17 cellular contexts compared by ENCODE assay signal in genomic region chr19:29268103-29268502, GRCh38. TPM values are rescaled to one million over a fixed set of nuclear protein-coding genes. Genes with fewer than 3 reads are reported as not detected.
DNase-seq lines count a peak whose midpoint lies in the region; ATAC-seq, FAIRE-seq and TF ChIP-seq lines count a peak whose summit lies in the region.
"Had no signal": no experiment of that assay in that cellular context is flagged by ENCODE, and none has a peak within 500 bp of the region (broad histone marks: within the 10 kb centered on the region; RNA-seq: fewer than 3 reads in every experiment).

No MANE protein-coding gene starts in this region.

- H3K36me3 ChIP-seq in HEK293 (ENCODE audit: control insufficient read depth in 2 of 2, insufficient read depth in 1 of 2, low read length in 2 of 2) = no peaks in the 10 kb centered on the region
- peaks cover 0 to 2% of the 10 kb centered on the region in 2 donors for H3K36me3 ChIP-seq in neuronal stem cell (replicated peaks in 1 of 2; ENCODE audit: control insufficient read depth in 2 of 2, insufficient read depth in 2 of 2, low read length in 2 of 2)

- H2BK12ac ChIP-seq in neuronal stem cell (ENCODE audit: low read length) = no peak overlapping the region

- no peak overlapping the region for H2AFZ ChIP-seq in neuronal stem cell (ENCODE audit: low read length)

- no peak overlapping the region for H3K9ac ChIP-seq in neuronal stem cell (ENCODE audit: low read depth, low read length, poor library complexity)

- no peak for ATAC-seq in HG02798 (IDR thresholded peaks at IDR 0.05; ENCODE audit: poor library complexity, unreplicated experiment)
- ATAC-seq: Right ventricle myocardium inferior had no signal

- H3K27me3 ChIP-seq in neuronal stem cell (ENCODE audit: control insufficient read depth in 3 of 3, insufficient read depth in 3 of 3, low read depth in 1 of 3, low read length in 3 of 3) = peaks cover 0 to 16% (median 0%) of the 10 kb centered on the region in 3 experiments

- no CpG with 5 or more reads among the region's 17 CpGs for WGBS in neuronal stem cell (ENCODE audit: extremely low coverage in 2 of 2, insufficient read length in 2 of 2, insufficient replicate concordance in 1 of 2), 2 donors

- CTCF ChIA-PET in HEK293 (lab: Yijun Ruan, JAX) = interaction anchor here (1.3 to 1.6 kb wide), 2 partner anchors 148 to 260 kb away, joined by 5 read pairs; no protein-coding TSS in a partner anchor

- H3K27ac ChIP-seq in HEK293 (ENCODE audit: extremely low read depth, low read depth, low read length) = no peak overlapping the region
- H3K27ac ChIP-seq in coronary artery = no peak overlapping the region
- H3K27ac ChIP-seq in neuronal stem cell (replicated peaks; ENCODE audit: low read length) = no peak overlapping the region

- no peak overlapping the region for H3K14ac ChIP-seq in neuronal stem cell (ENCODE audit: low read length)

- FAIRE-seq in urothelium cell line (lab: Jason Lieb, UNC) (peak; percentile 48), GM19239 (lab: Jason Lieb, UNC) (no peak)

- POLR2A ChIA-PET in HEK293 (lab: Yijun Ruan, JAX) = no interaction called here

- no peak overlapping the region for H2BK120ac ChIP-seq in neuronal stem cell (ENCODE audit: low read depth, low read length)

- H3K4me2 ChIP-seq in neuronal stem cell (ENCODE audit: insufficient read depth, low read length, poor library complexity, severe bottlenecking) = no peak overlapping the region

- peak; percentile 57 for DNase-seq in coronary artery (ENCODE audit: low spot score)
- no peak for DNase-seq in neuronal stem cell (ENCODE audit: low spot score)
- no peak for DNase-seq in urothelium cell line (ENCODE audit: low spot score)
- DNase-seq in DMS 273 treated with DMSO at 0.1 percent for 48 hours (lab: John Stamatoyannopoulos, UW) = no peak
- DNase-seq in GM19239 (ENCODE audit: insufficient read length, low spot score) = no peak
- DNase-seq: CD4-positive, CD25-positive, alpha-beta regulatory T cell; COR-L47; DMS79 treated with DMSO at 0.1 percent for 48 hours; HCEC 1CT; Karpas-422; NCI-H1694; NCI-H2081 treated with DMSO at 0.1 percent for 48 hours; NCI-H446 treated with DMSO at 0.1 percent for 48 hours; OCI-M1 had no signal

- H3K9me3 ChIP-seq in HEK293 (ENCODE audit: control insufficient read depth, insufficient read depth, low read depth, low read length) = no peaks in the 10 kb centered on the region
- H3K9me3 ChIP-seq in neuronal stem cell (replicated peaks in 1 of 2; ENCODE audit: control insufficient read depth in 2 of 2, insufficient read depth in 1 of 2, low read depth in 1 of 2, low read length in 2 of 2) = peaks cover 0 to 3% of the 10 kb centered on the region in 2 donors

- H2BK15ac ChIP-seq in neuronal stem cell (ENCODE audit: low read length) = peak overlapping the region; percentile 40

- H3K4me3 ChIP-seq in HEK293 (ENCODE audit: low read depth, low read length) = no peak overlapping the region
- no peak overlapping the region for H3K4me3 ChIP-seq in coronary artery
- no peak overlapping the region for H3K4me3 ChIP-seq in neuronal stem cell (ENCODE audit: low read length in 2 of 2)

- no peak overlapping the region for H4K8ac ChIP-seq in neuronal stem cell (ENCODE audit: low read depth, low read length)

- H2AK5ac ChIP-seq in neuronal stem cell (ENCODE audit: low read depth, low read length) = no peak overlapping the region

- H3K4ac ChIP-seq in neuronal stem cell (ENCODE audit: low read length) = no peak overlapping the region

- H3K79me1 ChIP-seq in neuronal stem cell (ENCODE audit: low read depth, low read length) = no peaks in the 10 kb centered on the region

- no peaks in the 10 kb centered on the region for H3K4me1 ChIP-seq in HEK293 (ENCODE audit: control insufficient read depth, insufficient read depth, low read length)
- H3K4me1 ChIP-seq in neuronal stem cell (ENCODE audit: control insufficient read depth in 2 of 2, insufficient read depth in 1 of 2, low read depth in 1 of 2, low read length in 2 of 2) = peaks cover 0 to 2% of the 10 kb centered on the region in 2 donors

- peak overlapping the region; percentile 30 for H3K18ac ChIP-seq in neuronal stem cell (ENCODE audit: low read length)

- TF ChIP-seq CTCF in HEK293 (tag by site-specific recombination; IDR thresholded peaks at IDR 0.05) = no peak
- TF ChIP-seq CTCF in coronary artery (IDR thresholded peaks at IDR 0.05) = no peak

- no peak overlapping the region for H3K23ac ChIP-seq in neuronal stem cell (ENCODE audit: low read depth, low read length, poor library complexity)

- no peak overlapping the region for H2BK5ac ChIP-seq in neuronal stem cell (ENCODE audit: low read length)

- H4K91ac ChIP-seq in neuronal stem cell (ENCODE audit: low read depth, low read length, poor library complexity) = no peak overlapping the region

TF ChIP-seq in HEK293, 187 proteins besides CTCF, POLR2A, EP300 and RAD21:
- TF ChIP-seq ZEB2 (tag by site-specific recombination; IDR thresholded peaks at IDR 0.05) (no peak), PRDM6 (tag by site-specific recombination; IDR thresholded peaks at IDR 0.05) (no peak), ZNF132 (tag by site-specific recombination; IDR thresholded peaks at IDR 0.05; ENCODE audit: borderline replicate concordance) (no peak), ZNF239 (tag by site-specific recombination; IDR thresholded peaks at IDR 0.05) (no peak), ZBTB6 (tag by site-specific recombination; IDR thresholded peaks at IDR 0.05) (no peak), ZFHX2 (tag by site-specific recombination; conservative IDR thresholded peaks at IDR 0.05) (peak; percentile 34; the same call in 1 of the 2 replicates), PATZ1 (tag by site-specific recombination; IDR thresholded peaks at IDR 0.05) (no peak), ZNF266 (tag by site-specific recombination; IDR thresholded peaks at IDR 0.05; ENCODE audit: low read depth) (no peak), EGR2 (tag by site-specific recombination; IDR thresholded peaks at IDR 0.05; ENCODE audit: low read depth) (peak; percentile 69; the same call in 1 of the 2 replicates), ZNF510 (tag by site-specific recombination; IDR thresholded peaks at IDR 0.05; ENCODE audit: insufficient replicate concordance) (no peak), ZNF391 (tag by site-specific recombination; IDR thresholded peaks at IDR 0.05; ENCODE audit: borderline replicate concordance, low read depth) (no peak), KLF9 (tag by site-specific recombination; IDR thresholded peaks at IDR 0.05; ENCODE audit: low read depth) (no peak), ZBTB1 (tag by site-specific recombination; IDR thresholded peaks at IDR 0.05) (no peak), ZNF112 (tag by site-specific recombination; IDR thresholded peaks at IDR 0.05) (no peak), KLF8 (tag by site-specific recombination; IDR thresholded peaks at IDR 0.05) (no peak)

RNA-seq across cellular contexts. Expression of gene UQCRFS1, which starts 55.2 kb away (rescaled TPM):
- 33.9 TPM for polyA plus RNA-seq in neuronal stem cell (2013, experiment 1 of 2)
- 34.8 TPM for polyA plus RNA-seq in neuronal stem cell (2013, experiment 2 of 2)
